ENCODE assay signal across 12 cellular contexts in genomic region chr20:61803903-61804804, GRCh38.
DNase-seq lines count a peak whose midpoint lies in the region; ATAC-seq and TF ChIP-seq lines count a peak whose summit lies in the region.
"Had no signal": no experiment of that assay in that cellular context is flagged by ENCODE, and none has a peak within 500 bp of the region (broad histone marks: within the 10 kb centered on the region; RNA-seq: fewer than 3 reads in every experiment).

No MANE protein-coding gene starts in this region.

- no peaks in the 10 kb centered on the region for H3K9me3 ChIP-seq in BLaER1
- no peaks in the 10 kb centered on the region for H3K9me3 ChIP-seq in prostate gland

- no peaks in the 10 kb centered on the region for H3K79me2 ChIP-seq in GM23338 (replicated peaks; ENCODE audit: insufficient read depth)

- no peak overlapping the region for H3K9ac ChIP-seq in BLaER1

- ATAC-seq in GM23338 (peak; percentile 17), GM21515 (IDR thresholded peaks at IDR 0.05; ENCODE audit: unreplicated experiment) (no peak), HG03095 (IDR thresholded peaks at IDR 0.05; ENCODE audit: unreplicated experiment) (no peak)

- H4K20me1 ChIP-seq in BLaER1 (peaks cover 71% of the 10 kb centered on the region), GM23338 (replicated peaks; ENCODE audit: insufficient read depth) (no peaks in the 10 kb centered on the region)

- no peak overlapping the region for H3K27ac Mint-ChIP-seq in GM23338
- H3K27ac Mint-ChIP-seq: naive B cell had no signal

- H3K4me1 ChIP-seq in BLaER1 (peaks cover 86% of the 10 kb centered on the region), GM23338 (ENCODE audit: insufficient read depth) (no peaks in the 10 kb centered on the region), prostate gland (replicated peaks) (no peaks in the 10 kb centered on the region)

- WGBS in prostate gland: 29% methylated on average over 30 of the region's 30 CpGs

- H3K9me3 Mint-ChIP-seq in GM23338: no peaks in the 10 kb centered on the region
- H3K9me3 Mint-ChIP-seq: naive B cell had no signal

- H3K4me3 ChIP-seq in BLaER1 (no peak overlapping the region), GM23338 (no peak overlapping the region), prostate gland (peak overlapping the region; percentile 3 to 15)

- H3K9me2 ChIP-seq in GM23338 (ENCODE audit: insufficient read depth): no peaks in the 10 kb centered on the region

- H3K27me3 ChIP-seq in BLaER1: peaks cover 63% of the 10 kb centered on the region
- H3K27me3 ChIP-seq in GM23338 (ENCODE audit: insufficient read depth): no peaks in the 10 kb centered on the region
- no peaks in the 10 kb centered on the region for H3K27me3 ChIP-seq in prostate gland (replicated peaks; ENCODE audit: insufficient read depth)

- peaks cover 19% of the 10 kb centered on the region for H3K27me3 Mint-ChIP-seq in GM23338 (ENCODE audit: insufficient read depth, low read depth, poor library complexity)

- intact Hi-C loops in prostate gland (cut with DNase I): no loop called here

- H3K4me2 ChIP-seq in BLaER1 (peak overlapping the region; percentile 66), GM23338 (no peak overlapping the region)

- no peak overlapping the region for H2AFZ ChIP-seq in GM23338

- TF ChIP-seq CTCF in GM23338 (conservative IDR thresholded peaks at IDR 0.05; ENCODE audit: low read depth in 2 of 2) (no peak), prostate gland (IDR thresholded peaks at IDR 0.05) (no peak)

- H3K4me3 Mint-ChIP-seq in GM23338: no peak overlapping the region

- no peaks in the 10 kb centered on the region for H3F3A ChIP-seq in GM23338 (replicated peaks; ENCODE audit: low read depth)

- no peak overlapping the region for H3K27ac ChIP-seq in BLaER1
- no peak overlapping the region for H3K27ac ChIP-seq in GM23338 (ENCODE audit: low read depth)
- H3K27ac ChIP-seq in prostate gland: peak overlapping the region in 1 of 2 donors; percentile 11

- H3K36me3 ChIP-seq in BLaER1 (no peaks in the 10 kb centered on the region), GM23338 (ENCODE audit: insufficient read depth) (no peaks in the 10 kb centered on the region), prostate gland (no peaks in the 10 kb centered on the region)

- TF ChIP-seq POLR2A in prostate gland (IDR thresholded peaks at IDR 0.05): no peak

- H3K4me1 Mint-ChIP-seq in GM23338: peaks cover 14% of the 10 kb centered on the region
- H3K4me1 Mint-ChIP-seq: naive B cell had no signal

- H3K36me3 Mint-ChIP-seq in GM23338 (ENCODE audit: low read depth): no peaks in the 10 kb centered on the region
- H3K36me3 Mint-ChIP-seq: naive B cell had no signal

- DNase-seq in GM23338 (ENCODE audit: low spot score) (no peak), fibroblast of gingiva (ENCODE audit: low read depth) (peak; percentile 7), prostate gland (ENCODE audit: low spot score) (no peak), SW 1271 (lab: John Stamatoyannopoulos, UW) (no peak)
- DNase-seq in activated CD4-positive, CD25-positive, alpha-beta regulatory T cell (lab: John Stamatoyannopoulos, UW): no peak
- DNase-seq: activated CD4-positive, CD25-positive, alpha-beta regulatory T cell treated with anti-CD3 and anti-CD28 coated beads, Interleukin-2, amount 50 U/mL, for 72 hours; DMS53; naive B cell; stimulated activated CD4-positive, alpha-beta T cell treated with anti-CD3 and anti-CD28 coated beads, Interleukin-2, amount 100 ng/mL, for 24 hours had no signal

TF ChIP-seq in GM23338, 12 proteins besides CTCF, POLR2A, EP300 and RAD21:
- TF ChIP-seq STAT1 (IDR thresholded peaks at IDR 0.05; ENCODE audit: unreplicated experiment): no peak
- TF ChIP-seq POLR2AphosphoS5 (IDR thresholded peaks at IDR 0.05; ENCODE audit: low read depth): no peak
- TF ChIP-seq, protein P1, sequence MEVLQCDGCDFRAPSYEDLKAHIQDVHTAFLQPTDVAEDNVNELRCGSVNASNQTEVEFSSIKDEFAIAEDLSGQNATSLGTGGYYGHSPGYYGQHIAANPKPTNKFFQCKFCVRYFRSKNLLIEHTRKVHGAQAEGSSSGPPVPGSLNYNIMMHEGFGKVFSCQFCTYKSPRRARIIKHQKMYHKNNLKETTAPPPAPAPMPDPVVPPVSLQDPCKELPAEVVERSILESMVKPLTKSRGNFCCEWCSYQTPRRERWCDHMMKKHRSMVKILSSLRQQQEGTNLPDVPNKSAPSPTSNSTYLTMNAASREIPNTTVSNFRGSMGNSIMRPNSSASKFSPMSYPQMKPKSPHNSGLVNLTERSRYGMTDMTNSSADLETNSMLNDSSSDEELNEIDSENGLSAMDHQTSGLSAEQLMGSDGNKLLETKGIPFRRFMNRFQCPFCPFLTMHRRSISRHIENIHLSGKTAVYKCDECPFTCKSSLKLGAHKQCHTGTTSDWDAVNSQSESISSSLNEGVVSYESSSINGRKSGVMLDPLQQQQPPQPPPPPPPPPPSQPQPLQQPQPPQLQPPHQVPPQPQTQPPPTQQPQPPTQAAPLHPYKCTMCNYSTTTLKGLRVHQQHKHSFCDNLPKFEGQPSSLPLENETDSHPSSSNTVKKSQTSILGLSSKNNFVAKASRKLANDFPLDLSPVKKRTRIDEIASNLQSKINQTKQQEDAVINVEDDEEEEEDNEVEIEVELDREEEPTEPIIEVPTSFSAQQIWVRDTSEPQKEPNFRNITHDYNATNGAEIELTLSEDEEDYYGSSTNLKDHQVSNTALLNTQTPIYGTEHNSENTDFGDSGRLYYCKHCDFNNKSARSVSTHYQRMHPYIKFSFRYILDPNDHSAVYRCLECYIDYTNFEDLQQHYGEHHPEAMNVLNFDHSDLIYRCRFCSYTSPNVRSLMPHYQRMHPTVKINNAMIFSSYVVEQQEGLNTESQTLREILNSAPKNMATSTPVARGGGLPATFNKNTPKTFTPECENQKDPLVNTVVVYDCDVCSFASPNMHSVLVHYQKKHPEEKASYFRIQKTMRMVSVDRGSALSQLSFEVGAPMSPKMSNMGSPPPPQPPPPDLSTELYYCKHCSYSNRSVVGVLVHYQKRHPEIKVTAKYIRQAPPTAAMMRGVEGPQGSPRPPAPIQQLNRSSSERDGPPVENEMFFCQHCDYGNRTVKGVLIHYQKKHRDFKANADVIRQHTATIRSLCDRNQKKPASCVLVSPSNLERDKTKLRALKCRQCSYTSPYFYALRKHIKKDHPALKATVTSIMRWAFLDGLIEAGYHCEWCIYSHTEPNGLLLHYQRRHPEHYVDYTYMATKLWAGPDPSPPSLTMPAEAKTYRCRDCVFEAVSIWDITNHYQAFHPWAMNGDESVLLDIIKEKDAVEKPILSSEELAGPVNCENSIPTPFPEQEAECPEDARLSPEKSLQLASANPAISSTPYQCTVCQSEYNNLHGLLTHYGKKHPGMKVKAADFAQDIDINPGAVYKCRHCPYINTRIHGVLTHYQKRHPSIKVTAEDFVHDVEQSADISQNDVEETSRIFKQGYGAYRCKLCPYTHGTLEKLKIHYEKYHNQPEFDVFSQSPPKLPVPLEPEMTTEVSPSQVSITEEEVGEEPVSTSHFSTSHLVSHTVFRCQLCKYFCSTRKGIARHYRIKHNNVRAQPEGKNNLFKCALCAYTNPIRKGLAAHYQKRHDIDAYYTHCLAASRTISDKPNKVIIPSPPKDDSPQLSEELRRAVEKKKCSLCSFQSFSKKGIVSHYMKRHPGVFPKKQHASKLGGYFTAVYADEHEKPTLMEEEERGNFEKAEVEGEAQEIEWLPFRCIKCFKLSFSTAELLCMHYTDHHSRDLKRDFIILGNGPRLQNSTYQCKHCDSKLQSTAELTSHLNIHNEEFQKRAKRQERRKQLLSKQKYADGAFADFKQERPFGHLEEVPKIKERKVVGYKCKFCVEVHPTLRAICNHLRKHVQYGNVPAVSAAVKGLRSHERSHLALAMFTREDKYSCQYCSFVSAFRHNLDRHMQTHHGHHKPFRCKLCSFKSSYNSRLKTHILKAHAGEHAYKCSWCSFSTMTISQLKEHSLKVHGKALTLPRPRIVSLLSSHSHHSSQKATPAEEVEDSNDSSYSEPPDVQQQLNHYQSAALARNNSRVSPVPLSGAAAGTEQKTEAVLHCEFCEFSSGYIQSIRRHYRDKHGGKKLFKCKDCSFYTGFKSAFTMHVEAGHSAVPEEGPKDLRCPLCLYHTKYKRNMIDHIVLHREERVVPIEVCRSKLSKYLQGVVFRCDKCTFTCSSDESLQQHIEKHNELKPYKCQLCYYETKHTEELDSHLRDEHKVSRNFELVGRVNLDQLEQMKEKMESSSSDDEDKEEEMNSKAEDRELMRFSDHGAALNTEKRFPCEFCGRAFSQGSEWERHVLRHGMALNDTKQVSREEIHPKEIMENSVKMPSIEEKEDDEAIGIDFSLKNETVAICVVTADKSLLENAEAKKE (CRISPR knock-in tag; IDR thresholded peaks at IDR 0.05): no peak

Comparison
In these comparisons a context has a peak if more than half of its experiments do, and no peak if none do; other contexts are left out.
1. H3K4me3 ChIP-seq: peak in prostate gland (2 of 2); none in BLaER1 (single experiment) and GM23338 (single experiment).